ENCODE assay signal across 12 cellular contexts in genomic region chr7:111006691-111007090, GRCh38.
"Had no signal": no experiment of that assay in that cellular context is flagged by ENCODE, and none has a peak within 500 bp of the region (broad histone marks: within the 10 kb centered on the region; RNA-seq: fewer than 3 reads in every experiment).

No MANE protein-coding gene starts in this region.

- H3K4me3 ChIP-seq: right atrium auricular region, stomach, thoracic aorta had no signal

- H3K27ac ChIP-seq: neutrophil, right atrium auricular region, stomach, thoracic aorta had no signal

- H3K9me3 ChIP-seq: neutrophil, right atrium auricular region, stomach, thoracic aorta had no signal

- H3K27me3 ChIP-seq: neutrophil, right atrium auricular region, stomach had no signal

- H3K4me1 ChIP-seq: right atrium auricular region, stomach had no signal

- ATAC-seq: naive thymus-derived CD4-positive, alpha-beta T cell had no signal

- H3K36me3 ChIP-seq: neutrophil, right atrium auricular region, stomach, thoracic aorta had no signal

- DNase-seq: activated naive CD4-positive, alpha-beta T cell treated with anti-CD3 and anti-CD28 coated beads, Interleukin-2, amount 50 U/mL, for 16 hours; amygdala; caudate nucleus; dermis blood vessel endothelial cell; endodermal cell; erythroblast; naive thymus-derived CD4-positive, alpha-beta T cell; small intestine; stomach had no signal
